Comparison of ENCODE assay signal across 21 cellular contexts in genomic region chr5:34690898-34691297, GRCh38. TPM values are rescaled to one million over a fixed set of nuclear protein-coding genes. Genes with fewer than 3 reads are reported as not detected.
A peak's percentile ranks its signal among the peaks of the same experiment; 100 is the strongest.
DNase-seq lines count a peak whose midpoint lies in the region; ATAC-seq and TF ChIP-seq lines count a peak whose summit lies in the region.
"Had no signal": no experiment of that assay in that cellular context is flagged by ENCODE, and none has a peak within 500 bp of the region (broad histone marks: within the 10 kb centered on the region; RNA-seq: fewer than 3 reads in every experiment).

No MANE protein-coding gene starts in this region.

- H3K4me3 Mint-ChIP-seq in WTC11 (no peak overlapping the region), mesothelial cell of epicardium (no peak overlapping the region)
- H3K4me3 Mint-ChIP-seq: CD8-positive, alpha-beta T cell had no signal

- POLR2A ChIA-PET in WTC11 (lab: Charles Lee): no interaction called here

- no peaks in the 10 kb centered on the region for H3K9me3 Mint-ChIP-seq in WTC11
- H3K9me3 Mint-ChIP-seq in mesothelial cell of epicardium: no peaks in the 10 kb centered on the region
- H3K9me3 Mint-ChIP-seq: CD8-positive, alpha-beta T cell had no signal

- H3K27me3 Mint-ChIP-seq in WTC11 (ENCODE audit: low read depth): no peaks in the 10 kb centered on the region
- H3K27me3 Mint-ChIP-seq in mesothelial cell of epicardium (ENCODE audit: low read depth): no peaks in the 10 kb centered on the region

- H3K4me2 ChIP-seq in GM23248 (ENCODE audit: unreplicated experiment) (peak overlapping the region; percentile 8), smooth muscle cell (no peak overlapping the region)
- H3K4me2 ChIP-seq: BLaER1 had no signal

- 97% methylated on average over 2 of the region's 2 CpGs for WGBS in GM23248 (ENCODE audit: low coverage in 1 of 2, low lambda C conversion rate in 2 of 2, missing lambda C conversion rate in 2 of 2), 2 experiments
- 93% methylated on average over 2 of the region's 2 CpGs for WGBS in smooth muscle cell (ENCODE audit: low lambda C conversion rate)

- H4K20me1 ChIP-seq in GM23248 (ENCODE audit: insufficient read depth) (no peaks in the 10 kb centered on the region), smooth muscle cell (ENCODE audit: low read depth) (peaks cover 43% of the 10 kb centered on the region)
- H4K20me1 ChIP-seq: BLaER1 had no signal

- H3K36me3 ChIP-seq in GM23248 (ENCODE audit: low read depth) (peaks cover 22% of the 10 kb centered on the region), smooth muscle cell (ENCODE audit: low read depth) (no peaks in the 10 kb centered on the region)

- H3K27ac Mint-ChIP-seq in WTC11 (peak overlapping the region; percentile 64), mesothelial cell of epicardium (peak overlapping the region; percentile 58)
- H3K27ac Mint-ChIP-seq: CD8-positive, alpha-beta T cell had no signal

- H3K27ac ChIP-seq in GM23248: peak overlapping the region; percentile 10
- H3K27ac ChIP-seq in smooth muscle cell (ENCODE audit: low read depth): peak overlapping the region; percentile 98
- H3K27ac ChIP-seq: BLaER1, SK-N-MC had no signal

- peaks cover 63% of the 10 kb centered on the region for H3F3A ChIP-seq in GM23248 (ENCODE audit: insufficient read depth)
- peaks cover 13% of the 10 kb centered on the region for H3F3A ChIP-seq in smooth muscle cell (ENCODE audit: low read depth)

- H3K9me2 ChIP-seq in GM23248 (ENCODE audit: insufficient read depth): no peaks in the 10 kb centered on the region

- H3K4me1 Mint-ChIP-seq in WTC11: peaks cover 69% of the 10 kb centered on the region
- H3K4me1 Mint-ChIP-seq in mesothelial cell of epicardium: peaks cover 57% of the 10 kb centered on the region

- H3K9ac ChIP-seq in GM23248 (no peak overlapping the region), smooth muscle cell (ENCODE audit: low read depth) (no peak overlapping the region)
- H3K9ac ChIP-seq: BLaER1 had no signal

- in situ Hi-C loops in GM23248 (cut with MboI): no loop called here

- CTCF ChIA-PET in WTC11 (lab: Charles Lee): no interaction called here

- H3K4me1 ChIP-seq in GM23248 (ENCODE audit: insufficient read depth) (peaks cover 72% of the 10 kb centered on the region), smooth muscle cell (ENCODE audit: low read depth) (peaks cover 20% of the 10 kb centered on the region)

- H3K36me3 Mint-ChIP-seq in WTC11 (peaks cover 49% of the 10 kb centered on the region), mesothelial cell of epicardium (peaks cover 13% of the 10 kb centered on the region)
- H3K36me3 Mint-ChIP-seq: CD8-positive, alpha-beta T cell had no signal

- no peaks in the 10 kb centered on the region for H3K9me3 ChIP-seq in GM23248 (ENCODE audit: low read depth)
- no peaks in the 10 kb centered on the region for H3K9me3 ChIP-seq in smooth muscle cell (replicated peaks; ENCODE audit: low read depth)
- H3K9me3 ChIP-seq: BLaER1, HAP-1 had no signal

- H3K27me3 ChIP-seq in GM23248 (replicated peaks; ENCODE audit: insufficient read depth) (no peaks in the 10 kb centered on the region), smooth muscle cell (ENCODE audit: low read depth) (no peaks in the 10 kb centered on the region)
- H3K27me3 ChIP-seq: BLaER1 had no signal

- H3K4me3 ChIP-seq in GM23248 (no peak overlapping the region), smooth muscle cell (no peak overlapping the region)
- H3K4me3 ChIP-seq: BLaER1, GM12878, HAP-1, K562, SK-N-MC had no signal

- H2AFZ ChIP-seq in GM23248 (no peak overlapping the region), smooth muscle cell (ENCODE audit: low read depth) (no peak overlapping the region)

- no peak for ATAC-seq in WTC11
- ATAC-seq in stimulated activated naive CD8-positive, alpha-beta T cell treated with anti-CD3 and anti-CD28 coated beads, Interleukin-15, Interleukin-2, amounts not matched to agents 100 U/mL and 50 U/mL, for 24 hours: no peak
- no peak for ATAC-seq in GM19463 (IDR thresholded peaks at IDR 0.05; ENCODE audit: unreplicated experiment)
- ATAC-seq: CD8-positive, alpha-beta T cell; GM12878; K562 had no signal

- TF ChIP-seq CTCF in WTC11 (IDR thresholded peaks at IDR 0.05) (no peak), mesothelial cell of epicardium (IDR thresholded peaks at IDR 0.05; ENCODE audit: unreplicated experiment) (no peak), smooth muscle cell (IDR thresholded peaks at IDR 0.05; ENCODE audit: borderline replicate concordance, insufficient read depth, poor library complexity, severe bottlenecking) (no peak)

- no peak for DNase-seq in GM23248
- DNase-seq in WTC11 (ENCODE audit: low spot score): no peak
- DNase-seq in mesothelial cell of epicardium (ENCODE audit: low spot score in 2 of 2, unreplicated experiment in 2 of 2): no peak
- no peak for DNase-seq in smooth muscle cell (lab: John Stamatoyannopoulos, UW; ENCODE audit: unreplicated experiment)
- no peak for DNase-seq in stimulated activated naive CD8-positive, alpha-beta T cell treated with anti-CD3 and anti-CD28 coated beads, Interleukin-15, Interleukin-2, amounts not matched to agents 100 U/mL and 50 U/mL, for 24 hours
- no peak for DNase-seq in retina
- no peak for DNase-seq in NCI-H526 treated with DMSO at 0.1 percent for 48 hours (lab: John Stamatoyannopoulos, UW)
- DNase-seq: Calu3; CD8-positive, alpha-beta T cell; NCI-H1105; NCI-H2081; NCI-H2171 treated with DMSO at 0.1 percent for 48 hours; NCI-H446; NK-92 treated with Interleukin-12 subunit alpha and Interleukin-12 subunit beta, amount 100 ng/mL, for 24 hours; Right ventricle myocardium superior had no signal

- H3K79me2 ChIP-seq in GM23248 (ENCODE audit: insufficient read depth) (peaks cover 93% of the 10 kb centered on the region), smooth muscle cell (ENCODE audit: low read depth) (peaks cover 72% of the 10 kb centered on the region)

TF ChIP-seq in WTC11, 78 proteins besides CTCF, POLR2A, EP300 and RAD21 (continues in another document):
- TF ChIP-seq PREB (CRISPR knock-in tag; IDR thresholded peaks at IDR 0.05; ENCODE audit: borderline replicate concordance): no peak
- TF ChIP-seq HMGXB4 (CRISPR knock-in tag; IDR thresholded peaks at IDR 0.05): no peak
- TF ChIP-seq ZNF281 (CRISPR knock-in tag; IDR thresholded peaks at IDR 0.05): no peak
- TF ChIP-seq MYBL2 (CRISPR knock-in tag; IDR thresholded peaks at IDR 0.05): no peak
- TF ChIP-seq E2F4 (CRISPR knock-in tag; IDR thresholded peaks at IDR 0.05; ENCODE audit: borderline replicate concordance, low read depth): no peak
- no peak for TF ChIP-seq ZNF138 (CRISPR knock-in tag; conservative IDR thresholded peaks at IDR 0.05)

RNA-seq across cellular contexts. Expression of gene RAI14, which starts 34.8 kb away (rescaled TPM):
- 120 and 124 TPM in 2 replicates for total RNA-seq in GM23248 (2014; rRNA removed; shearing (Covaris generic))
- 113 and 116 TPM in 2 replicates for polyA plus RNA-seq in GM23248 (2016; fragmentation: Nextera tagmentation; extraction: Ambion mirVana)
- 157 to 185 TPM (median 173 TPM) in 3 replicates for total RNA-seq in WTC11 (2021)
- 117 to 134 TPM (median 120 TPM) in 3 replicates for total RNA-seq in mesothelial cell of epicardium
- 209 and 211 TPM in 2 replicates for total RNA-seq in smooth muscle cell
- polyA plus RNA-seq in smooth muscle cell: 111 and 113 TPM in 2 replicates
- total RNA-seq: CD8-positive, alpha-beta T cell had no signal
